10 cellular contexts compared by ENCODE assay signal in genomic region chr18:79519751-79520472, GRCh38.
DNase-seq lines count a peak whose midpoint lies in the region; ATAC-seq, FAIRE-seq and TF ChIP-seq lines count a peak whose summit lies in the region.
"Had no signal": no experiment of that assay in that cellular context is flagged by ENCODE, and none has a peak within 500 bp of the region (broad histone marks: within the 10 kb centered on the region; RNA-seq: fewer than 3 reads in every experiment).

No MANE protein-coding gene starts in this region.

- peak overlapping the region; percentile 92 for H3K27ac Mint-ChIP-seq in activated naive CD8-positive, alpha-beta T cell

- no peak overlapping the region for H3K27ac ChIP-seq in HepG2 (ENCODE audit: extremely low read length, insufficient read depth, low read length)
- H3K27ac ChIP-seq in upper lobe of right lung: no peak overlapping the region
- H3K27ac ChIP-seq: heart right ventricle had no signal

- peak overlapping the region; percentile 78 for H3K4me3 Mint-ChIP-seq in activated naive CD8-positive, alpha-beta T cell

- in situ Hi-C loops in HepG2 (cut with HindIII; ENCODE audit: extremely low pct_ligation_motif_present, low pct_unique_long_range_greater_than_20kb): no loop called here
- in situ Hi-C loops in GM13976 (cut with MboI; ENCODE audit: low sequenced_read_pairs, unreplicated experiment): loop anchor here (10.0 kb wide), 1 partner anchor 115 kb away; no protein-coding TSS in a partner anchor

- TF ChIP-seq CTCF in HepG2 (CRISPR knock-in tag; IDR thresholded peaks at IDR 0.05) (no peak), upper lobe of right lung (IDR thresholded peaks at IDR 0.05) (no peak), GM13976 (IDR thresholded peaks at IDR 0.05; ENCODE audit: borderline replicate concordance, control extremely low read depth, extremely low read depth, insufficient read depth, missing control alignments) (no peak)

- H3K9me3 Mint-ChIP-seq in activated naive CD8-positive, alpha-beta T cell (ENCODE audit: low read depth): no peaks in the 10 kb centered on the region

- no peak overlapping the region for H3K4me3 ChIP-seq in HepG2 (replicated peaks in 1 of 3; ENCODE audit: insufficient read depth in 1 of 3, low read depth in 2 of 3, low read length in 3 of 3)
- H3K4me3 ChIP-seq in upper lobe of right lung: no peak overlapping the region

- no peak for TF ChIP-seq POLR2A in HepG2 (IDR thresholded peaks at IDR 0.05; ENCODE audit: insufficient read depth in 1 of 2, low read depth in 2 of 2, low read length in 2 of 2)

- no peak overlapping the region for H3K4me2 ChIP-seq in HepG2 (ENCODE audit: low read depth, low read length)

- H3K36me3 ChIP-seq in HepG2 (replicated peaks in 1 of 2; ENCODE audit: control insufficient read depth in 1 of 2, insufficient read depth in 2 of 2, low read length in 2 of 2) (no peaks in the 10 kb centered on the region), upper lobe of right lung (no peaks in the 10 kb centered on the region)
- H3K36me3 ChIP-seq: heart right ventricle had no signal

- H3K27me3 ChIP-seq in HepG2 (ENCODE audit: control insufficient read depth in 1 of 2, insufficient read depth in 2 of 2, low read length in 2 of 2): peaks cover 0 to 39% of the 10 kb centered on the region in 2 experiments; a peak in 4 of 5 replicates
- no peaks in the 10 kb centered on the region for H3K27me3 ChIP-seq in upper lobe of right lung
- H3K27me3 ChIP-seq: heart right ventricle had no signal

- CTCF ChIA-PET in HepG2 (lab: Yijun Ruan, JAX; ENCODE audit: low intra/inter-chr PET ratio, low total read pairs): no interaction called here

- intact Hi-C loops in HepG2 (cut with micrococcal nuclease; ENCODE audit: unreplicated experiment): no loop called here
- intact Hi-C loops in upper lobe of right lung (cut with DNase I): no loop called here

- TF ChIP-seq RAD21 in HepG2 (CRISPR knock-in tag; IDR thresholded peaks at IDR 0.05): no peak

- no peaks in the 10 kb centered on the region for H3K27me3 Mint-ChIP-seq in activated naive CD8-positive, alpha-beta T cell

- no peak overlapping the region for H3K9ac ChIP-seq in HepG2 (ENCODE audit: insufficient read depth, low read depth, low read length)

- POLR2A ChIA-PET in HepG2 (lab: Yijun Ruan, JAX): no interaction called here

- peaks cover 78% of the 10 kb centered on the region for H3K4me1 Mint-ChIP-seq in activated naive CD8-positive, alpha-beta T cell (ENCODE audit: low read depth)

- ATAC-seq in HepG2: peak; percentile 40; the same call in 2 of the 3 replicates
- no peak for ATAC-seq in upper lobe of right lung
- no peak for ATAC-seq in GM18870 (IDR thresholded peaks at IDR 0.05; ENCODE audit: unreplicated experiment)
- no peak for ATAC-seq in GM21526 (IDR thresholded peaks at IDR 0.05; ENCODE audit: low FRiP score, unreplicated experiment)

- peak; percentile 4 to 45 for DNase-seq in NCI-H526 (lab: John Stamatoyannopoulos, UW)
- no peak for DNase-seq in NCI-H526 treated with DMSO at 0.1 percent for 48 hours (lab: John Stamatoyannopoulos, UW)
- no peak for DNase-seq in HepG2 (ENCODE audit: low spot score)
- peak; percentile 59 for DNase-seq in upper lobe of right lung
- DNase-seq in GM13976 (ENCODE audit: low spot score): no peak
- DNase-seq: 8988T had no signal

- TF ChIP-seq EP300 in HepG2 (IDR thresholded peaks at IDR 0.05; ENCODE audit: low read depth in 2 of 2, low read length in 2 of 2): no peak
- TF ChIP-seq EP300 in HepG2 (CRISPR knock-in tag; IDR thresholded peaks at IDR 0.05; ENCODE audit: borderline replicate concordance): no peak

- peaks cover 5% of the 10 kb centered on the region for H3K36me3 Mint-ChIP-seq in activated naive CD8-positive, alpha-beta T cell

- no peak for FAIRE-seq in HepG2 (lab: Jason Lieb, UNC)

- H3K9me3 ChIP-seq in HepG2 (ENCODE audit: low read length): no peaks in the 10 kb centered on the region
- no peaks in the 10 kb centered on the region for H3K9me3 ChIP-seq in upper lobe of right lung
- H3K9me3 ChIP-seq: heart right ventricle had no signal

- H3K79me2 ChIP-seq in HepG2 (ENCODE audit: insufficient read depth, low read length): no peaks in the 10 kb centered on the region

- no TSS peak for BruUV-seq in HepG2 (replicated peaks; lab: Mats Ljungman, UMichigan)

- no peak overlapping the region for H2AFZ ChIP-seq in HepG2 (ENCODE audit: low read length)

- H4K20me1 ChIP-seq in HepG2 (ENCODE audit: insufficient read depth, low read length): no peaks in the 10 kb centered on the region

- peaks cover 6% of the 10 kb centered on the region; the same call in 1 of the 2 replicates for H3K4me1 ChIP-seq in HepG2 (ENCODE audit: insufficient read depth, low read length)
- H3K4me1 ChIP-seq in upper lobe of right lung: peaks cover 9% of the 10 kb centered on the region

- 29% methylated on average over 26 of the region's 37 CpGs for WGBS in HepG2 (ENCODE audit: low lambda C conversion rate)

TF ChIP-seq in HepG2, 621 proteins besides CTCF, POLR2A, EP300 and RAD21:
- TF ChIP-seq, protein P1, sequence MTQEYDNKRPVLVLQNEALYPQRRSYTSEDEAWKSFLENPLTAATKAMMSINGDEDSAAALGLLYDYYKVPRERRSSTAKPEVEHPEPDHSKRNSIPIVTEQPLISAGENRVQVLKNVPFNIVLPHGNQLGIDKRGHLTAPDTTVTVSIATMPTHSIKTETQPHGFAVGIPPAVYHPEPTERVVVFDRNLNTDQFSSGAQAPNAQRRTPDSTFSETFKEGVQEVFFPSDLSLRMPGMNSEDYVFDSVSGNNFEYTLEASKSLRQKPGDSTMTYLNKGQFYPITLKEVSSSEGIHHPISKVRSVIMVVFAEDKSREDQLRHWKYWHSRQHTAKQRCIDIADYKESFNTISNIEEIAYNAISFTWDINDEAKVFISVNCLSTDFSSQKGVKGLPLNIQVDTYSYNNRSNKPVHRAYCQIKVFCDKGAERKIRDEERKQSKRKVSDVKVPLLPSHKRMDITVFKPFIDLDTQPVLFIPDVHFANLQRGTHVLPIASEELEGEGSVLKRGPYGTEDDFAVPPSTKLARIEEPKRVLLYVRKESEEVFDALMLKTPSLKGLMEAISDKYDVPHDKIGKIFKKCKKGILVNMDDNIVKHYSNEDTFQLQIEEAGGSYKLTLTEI (CRISPR knock-in tag; conservative IDR thresholded peaks at IDR 0.05): no peak
- TF ChIP-seq ZMYM2 (CRISPR knock-in tag; IDR thresholded peaks at IDR 0.05) (no peak), EZH2 (conservative IDR thresholded peaks at IDR 0.05; ENCODE audit: low read depth, low read length) (0 out of 2 replicates have a peak, but pooled peaks have one; percentile 56)

Comparison
In these comparisons a context has a peak if more than half of its experiments do, and no peak if none do; other contexts are left out.
1. DNase-seq: peak in NCI-H526 (2 of 2) and upper lobe of right lung (single experiment); none in NCI-H526 treated with DMSO at 0.1 percent for 48 hours (single experiment), HepG2 (single experiment) and GM13976 (single experiment).